10 cellular contexts compared by ENCODE assay signal in genomic region chrX:136259543-136259942, GRCh38. TPM values are rescaled to one million over a fixed set of nuclear protein-coding genes. Genes with fewer than 3 reads are reported as not detected.
A peak's percentile ranks its signal among the peaks of the same experiment; 100 is the strongest.
DNase-seq lines count a peak whose midpoint lies in the region; ATAC-seq and TF ChIP-seq lines count a peak whose summit lies in the region.
"Had no signal": no experiment of that assay in that cellular context is flagged by ENCODE, and none has a peak within 500 bp of the region (broad histone marks: within the 10 kb centered on the region; RNA-seq: fewer than 3 reads in every experiment).

No MANE protein-coding gene starts in this region.

- TF ChIP-seq CTCF in astrocyte of the spinal cord (IDR thresholded peaks at IDR 0.05; ENCODE audit: low read depth, low read length) (no peak), endothelial cell (IDR thresholded peaks at IDR 0.05; ENCODE audit: unreplicated experiment) (no peak)

- no peak overlapping the region for H3K27ac Mint-ChIP-seq in endothelial cell (ENCODE audit: unreplicated experiment)

- in situ Hi-C loops in astrocyte of the spinal cord (cut with HindIII; ENCODE audit: low sequenced_read_pairs): no loop called here

- peaks cover 5% of the 10 kb centered on the region for H3K4me1 Mint-ChIP-seq in endothelial cell (ENCODE audit: unreplicated experiment)

- H3K9me3 Mint-ChIP-seq in endothelial cell (ENCODE audit: unreplicated experiment): no peaks in the 10 kb centered on the region

- no peaks in the 10 kb centered on the region for H3K36me3 Mint-ChIP-seq in endothelial cell (ENCODE audit: low read depth, unreplicated experiment)

- no peak overlapping the region for H3K4me3 Mint-ChIP-seq in endothelial cell (ENCODE audit: unreplicated experiment)

- H3K36me3 ChIP-seq in ACC112 (ENCODE audit: insufficient read depth, low read length): no peaks in the 10 kb centered on the region

- peak overlapping the region; percentile 82 for H3K27ac ChIP-seq in ACC112 (ENCODE audit: low read depth, low read length)
- H3K27ac ChIP-seq in substantia nigra (ENCODE audit: low read depth, low read length, poor library complexity, severe bottlenecking): no peak overlapping the region
- H3K27ac ChIP-seq: SK-N-MC had no signal

- peaks cover 41% of the 10 kb centered on the region for H3K4me1 ChIP-seq in ACC112 (ENCODE audit: control insufficient read depth, insufficient read depth, low read length, unreplicated experiment)
- H3K4me1 ChIP-seq: Caco-2 had no signal

- no peaks in the 10 kb centered on the region for H3K79me2 ChIP-seq in ACC112 (ENCODE audit: control insufficient read depth, insufficient read depth, low read length, unreplicated experiment)

- H3K4me3 ChIP-seq in ACC112 (ENCODE audit: low read depth, low read length) (no peak overlapping the region), astrocyte of the spinal cord (ENCODE audit: low read depth, low read length) (no peak overlapping the region)
- H3K4me3 ChIP-seq: SK-N-MC had no signal

- H3K27me3 Mint-ChIP-seq in endothelial cell (ENCODE audit: unreplicated experiment): no peaks in the 10 kb centered on the region

- DNase-seq in LHCN-M2 (ENCODE audit: low read depth) (peak; percentile 47), astrocyte of the spinal cord (ENCODE audit: low read depth, low spot score) (peak; percentile 57), left lobe of liver (ENCODE audit: low spot score) (no peak), substantia nigra (lab: John Stamatoyannopoulos, UW) (no peak), endothelial cell (ENCODE audit: low spot score) (no peak), NCI-H1105 (lab: John Stamatoyannopoulos, UW) (no peak), NCI-H524 (lab: John Stamatoyannopoulos, UW) (no peak)
- DNase-seq: Caco-2 had no signal

- H2AFZ ChIP-seq in ACC112 (ENCODE audit: low read length, unreplicated experiment): no peak overlapping the region

- peak; percentile 67 for ATAC-seq in left lobe of liver

- H3K27me3 ChIP-seq in ACC112 (ENCODE audit: insufficient read depth, low read length): no peaks in the 10 kb centered on the region

RNA-seq across cellular contexts. Expression of gene MAP7D3, which starts 8.3 kb away (rescaled TPM):
- 15.3 and 15.5 TPM in 2 replicates for total RNA-seq in LHCN-M2 (2014; rRNA removed)
- 9.5 TPM for polyA plus RNA-seq in LHCN-M2 (2012)
- total RNA-seq in left lobe of liver: 2.8 TPM
- total RNA-seq in endothelial cell (ENCODE audit: unreplicated experiment): 6.6 TPM

RNA-seq across cellular contexts. Expression of gene ADGRG4, which starts 41.2 kb away (rescaled TPM):
- total RNA-seq in LHCN-M2 (2014; rRNA removed) (not detected in 2 replicates), left lobe of liver (0.13 TPM), endothelial cell (ENCODE audit: unreplicated experiment) (not detected)
- not detected for polyA plus RNA-seq in LHCN-M2 (2012)
- total RNA-seq: Caco-2 had no signal

Comparison
In these comparisons a context has a peak if more than half of its experiments do, and no peak if none do; other contexts are left out.
1. DNase-seq: peak in LHCN-M2 (single experiment) and astrocyte of the spinal cord (single experiment); none in left lobe of liver (single experiment), substantia nigra (0 of 49), endothelial cell (single experiment), NCI-H1105 (single experiment) and NCI-H524 (0 of 2).